In the genomic region with DNA sequence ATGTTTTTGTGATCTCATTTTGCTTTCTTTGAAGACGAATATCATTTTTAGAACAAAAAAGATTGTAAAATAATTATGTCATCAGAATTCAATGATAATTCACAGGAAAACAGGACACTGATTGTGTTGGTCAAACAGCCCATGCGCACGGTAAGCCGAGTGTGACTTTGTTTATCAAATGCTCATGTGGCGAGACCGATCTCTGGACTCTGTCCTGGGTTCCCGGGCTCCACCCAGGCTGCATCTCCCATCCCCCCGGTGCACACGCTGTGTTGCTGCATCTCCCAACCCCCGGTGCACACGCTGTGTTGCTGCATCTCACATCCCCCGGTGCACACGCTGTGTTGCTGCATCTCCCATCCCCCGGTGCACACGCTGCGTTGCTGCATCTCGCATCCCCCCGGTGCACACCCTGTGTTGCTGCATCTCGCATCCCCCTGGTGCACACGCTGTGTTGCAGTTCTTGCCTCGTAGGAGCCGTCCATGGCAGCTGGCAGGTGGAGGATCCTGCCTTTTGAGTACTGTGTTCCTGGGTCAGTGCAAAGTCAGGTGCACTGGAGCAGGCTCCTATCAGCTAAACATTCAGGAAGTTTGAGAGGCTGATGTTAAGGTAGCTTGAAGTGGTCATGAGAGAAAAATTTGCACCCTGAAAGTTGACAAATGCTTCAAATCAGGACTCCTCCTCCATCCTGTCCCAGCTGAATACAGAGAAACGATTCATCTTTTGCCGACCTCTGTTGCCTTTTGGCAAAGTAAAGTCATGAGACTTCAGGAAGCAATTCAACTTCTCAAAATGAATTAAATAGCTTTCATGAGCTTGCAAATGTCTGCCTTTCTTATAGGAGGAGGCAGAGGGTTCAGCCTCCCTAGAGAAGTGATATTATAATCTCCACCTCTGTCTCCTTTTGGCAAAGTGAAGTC, we compare ENCODE assay signal across 24 cellular contexts.
DNase-seq lines count a peak whose midpoint lies in the region; ATAC-seq, FAIRE-seq and TF ChIP-seq lines count a peak whose summit lies in the region.
"Had no signal": no experiment of that assay in that cellular context is flagged by ENCODE, and none has a peak within 500 bp of the region (broad histone marks: within the 10 kb centered on the region; RNA-seq: fewer than 3 reads in every experiment).

No MANE protein-coding gene starts in this region.

- peaks cover 43% of the 10 kb centered on the region for H3K4me1 Mint-ChIP-seq in astrocyte (ENCODE audit: low read depth, unreplicated experiment)
- H3K4me1 Mint-ChIP-seq: activated B cell treated with CpG ODN at 0.5 μM for 24 hours; activated naive CD8-positive, alpha-beta T cell treated with anti-CD3 and anti-CD28 coated beads, Interleukin-2, amount 50 U/mL, for 24 hours; CD4-positive, alpha-beta memory T cell; natural killer cell; stimulated activated memory B cell treated with anti-CD40 and anti-IgM and Interleukin-4, amounts not matched to agents 10 μg/mL and 1 μg/mL and 100 μg/mL, for 72 hours had no signal

- H3K4me2 ChIP-seq in GM23248 (ENCODE audit: unreplicated experiment): peak overlapping the region; percentile 83
- H3K4me2 ChIP-seq in astrocyte (ENCODE audit: low read length): peak overlapping the region; percentile 77
- H3K4me2 ChIP-seq in smooth muscle cell: peak overlapping the region; percentile 1

- peak; percentile 62 for FAIRE-seq in astrocyte (lab: Jason Lieb, UNC)
- FAIRE-seq: colon had no signal

- ATAC-seq in left lung (peak; percentile 8), GM19023 (IDR thresholded peaks at IDR 0.05; ENCODE audit: unreplicated experiment) (no peak)
- ATAC-seq: activated naive CD8-positive, alpha-beta T cell treated with anti-CD3 and anti-CD28 coated beads, Interleukin-2, amount 50 U/mL, for 24 hours; body of pancreas; natural killer cell; stimulated activated memory B cell treated with anti-CD40 and anti-IgM and Interleukin-4, amounts not matched to agents 10 μg/mL and 1 μg/mL and 100 μg/mL, for 72 hours had no signal

- H3K27ac ChIP-seq in GM23248 (no peak overlapping the region), astrocyte (ENCODE audit: low read depth, low read length) (no peak overlapping the region), left lung (no peak overlapping the region), smooth muscle cell (ENCODE audit: low read depth) (peak overlapping the region; percentile 96)
- H3K27ac ChIP-seq: body of pancreas, suprapubic skin had no signal

- H3K79me2 ChIP-seq in GM23248 (ENCODE audit: insufficient read depth) (no peaks in the 10 kb centered on the region), astrocyte (ENCODE audit: insufficient read depth, low read length) (no peaks in the 10 kb centered on the region), smooth muscle cell (ENCODE audit: low read depth) (no peaks in the 10 kb centered on the region)

- H3K27me3 ChIP-seq in GM23248 (replicated peaks; ENCODE audit: insufficient read depth) (no peaks in the 10 kb centered on the region), astrocyte (ENCODE audit: insufficient read depth, low read length) (peaks cover 2% of the 10 kb centered on the region), left lung (peaks cover 0 to 16% of the 10 kb centered on the region in 2 donors), smooth muscle cell (ENCODE audit: low read depth) (no peaks in the 10 kb centered on the region)
- H3K27me3 ChIP-seq: body of pancreas, suprapubic skin had no signal

- H2AFZ ChIP-seq in GM23248 (no peak overlapping the region), astrocyte (ENCODE audit: low read depth, low read length) (no peak overlapping the region), smooth muscle cell (ENCODE audit: low read depth) (no peak overlapping the region)

- H3K27me3 Mint-ChIP-seq in astrocyte (ENCODE audit: low read depth, unreplicated experiment): peaks cover 2% of the 10 kb centered on the region
- H3K27me3 Mint-ChIP-seq: activated B cell treated with CpG ODN at 0.5 μM for 24 hours had no signal

- H3K4me3 ChIP-seq in GM23248 (no peak overlapping the region), astrocyte (ENCODE audit: insufficient read depth, low read depth, low read length) (no peak overlapping the region), left lung (no peak overlapping the region), smooth muscle cell (no peak overlapping the region)
- H3K4me3 ChIP-seq: body of pancreas, suprapubic skin had no signal

- H3K9me3 ChIP-seq in GM23248 (ENCODE audit: low read depth): no peaks in the 10 kb centered on the region
- no peaks in the 10 kb centered on the region for H3K9me3 ChIP-seq in astrocyte (ENCODE audit: insufficient read depth, low read depth, low read length)
- no peaks in the 10 kb centered on the region for H3K9me3 ChIP-seq in left lung
- no peaks in the 10 kb centered on the region for H3K9me3 ChIP-seq in smooth muscle cell (replicated peaks; ENCODE audit: low read depth)
- H3K9me3 ChIP-seq: body of pancreas, suprapubic skin had no signal

- no peak overlapping the region for H3K4me3 Mint-ChIP-seq in astrocyte (ENCODE audit: unreplicated experiment)
- H3K4me3 Mint-ChIP-seq: activated B cell treated with CpG ODN at 0.5 μM for 24 hours; activated naive CD8-positive, alpha-beta T cell treated with anti-CD3 and anti-CD28 coated beads, Interleukin-2, amount 50 U/mL, for 24 hours; CD4-positive, alpha-beta memory T cell; natural killer cell; stimulated activated memory B cell treated with anti-CD40 and anti-IgM and Interleukin-4, amounts not matched to agents 10 μg/mL and 1 μg/mL and 100 μg/mL, for 72 hours; T-helper 2 cell treated with Interferon-gamma antibody and Interleukin-4, amounts not matched to agents 5 μg/mL and 100 μg/mL, for 36 hours had no signal

- no peaks in the 10 kb centered on the region for H3K9me2 ChIP-seq in GM23248 (ENCODE audit: insufficient read depth)

- intact Hi-C loops in left lung (cut with DNase I): loop anchor here in 1 of 2 donors (10.0 kb wide), 1 partner anchor 199 kb away; no protein-coding TSS in a partner anchor

- no peaks in the 10 kb centered on the region for H3K36me3 Mint-ChIP-seq in astrocyte (ENCODE audit: low read depth, unreplicated experiment)
- H3K36me3 Mint-ChIP-seq: CD4-positive, alpha-beta memory T cell; natural killer cell; stimulated activated memory B cell treated with anti-CD40 and anti-IgM and Interleukin-4, amounts not matched to agents 10 μg/mL and 1 μg/mL and 100 μg/mL, for 72 hours had no signal

- peak overlapping the region; percentile 93 for H3K27ac Mint-ChIP-seq in astrocyte (ENCODE audit: unreplicated experiment)
- H3K27ac Mint-ChIP-seq: activated B cell treated with CpG ODN at 0.5 μM for 24 hours; activated naive CD8-positive, alpha-beta T cell treated with anti-CD3 and anti-CD28 coated beads, Interleukin-2, amount 50 U/mL, for 24 hours; CD4-positive, alpha-beta memory T cell; natural killer cell; stimulated activated memory B cell treated with anti-CD40 and anti-IgM and Interleukin-4, amounts not matched to agents 10 μg/mL and 1 μg/mL and 100 μg/mL, for 72 hours; T-helper 2 cell treated with Interferon-gamma antibody and Interleukin-4, amounts not matched to agents 5 μg/mL and 100 μg/mL, for 36 hours had no signal

- no peaks in the 10 kb centered on the region for H3K9me3 Mint-ChIP-seq in astrocyte (ENCODE audit: unreplicated experiment)
- H3K9me3 Mint-ChIP-seq: activated B cell treated with CpG ODN at 0.5 μM for 24 hours; activated naive CD8-positive, alpha-beta T cell treated with anti-CD3 and anti-CD28 coated beads, Interleukin-2, amount 50 U/mL, for 24 hours; natural killer cell; stimulated activated memory B cell treated with anti-CD40 and anti-IgM and Interleukin-4, amounts not matched to agents 10 μg/mL and 1 μg/mL and 100 μg/mL, for 72 hours; T-helper 2 cell treated with Interferon-gamma antibody and Interleukin-4, amounts not matched to agents 5 μg/mL and 100 μg/mL, for 36 hours had no signal

- DNase-seq in GM23248 (no peak), astrocyte (ENCODE audit: low read depth) (no peak), left lung (no peak), smooth muscle cell (lab: John Stamatoyannopoulos, UW; ENCODE audit: unreplicated experiment) (no peak), NCI-H446 treated with DMSO at 0.1 percent for 48 hours (lab: John Stamatoyannopoulos, UW) (no peak), NK-92 (lab: John Stamatoyannopoulos, UW; ENCODE audit: unreplicated experiment) (no peak)
- DNase-seq: activated B cell treated with CpG ODN at 0.5 μM for 24 hours; activated CD4-positive, alpha-beta T cell treated with anti-CD3 and anti-CD28 coated beads, Interleukin-2, amount 50 U/mL, for 4 hours; activated gamma-delta T cell; activated naive CD8-positive, alpha-beta T cell treated with anti-CD3 and anti-CD28 coated beads, Interleukin-2, amount 50 U/mL, for 24 hours; body of pancreas; CD4-positive, alpha-beta memory T cell; DND-41; mesendoderm; natural killer cell; NCI-H1092; NCI-H2029; NCI-H446; posterior cingulate gyrus had no signal

- H4K20me1 ChIP-seq in GM23248 (ENCODE audit: insufficient read depth) (no peaks in the 10 kb centered on the region), astrocyte (ENCODE audit: insufficient read depth, low read length) (no peaks in the 10 kb centered on the region), smooth muscle cell (ENCODE audit: low read depth) (no peaks in the 10 kb centered on the region)

- 89 to 91% methylated on average over 24 of the region's 24 CpGs for WGBS in GM23248 (ENCODE audit: low coverage in 1 of 2, low lambda C conversion rate in 2 of 2, missing lambda C conversion rate in 2 of 2), 2 experiments
- 91% methylated on average over 24 of the region's 24 CpGs for WGBS in smooth muscle cell (ENCODE audit: low lambda C conversion rate)

- H3K4me1 ChIP-seq in GM23248 (ENCODE audit: insufficient read depth) (peaks cover 31% of the 10 kb centered on the region), astrocyte (ENCODE audit: insufficient read depth, low read length) (peaks cover 31% of the 10 kb centered on the region), left lung (peaks cover 5 to 6% of the 10 kb centered on the region in 2 donors), smooth muscle cell (ENCODE audit: low read depth) (peaks cover 16% of the 10 kb centered on the region)

- peaks cover 25% of the 10 kb centered on the region for H3F3A ChIP-seq in GM23248 (ENCODE audit: insufficient read depth)
- peaks cover 4% of the 10 kb centered on the region for H3F3A ChIP-seq in smooth muscle cell (ENCODE audit: low read depth)

- H3K36me3 ChIP-seq in GM23248 (ENCODE audit: low read depth): no peaks in the 10 kb centered on the region
- H3K36me3 ChIP-seq in astrocyte (ENCODE audit: insufficient read depth, low read length): no peaks in the 10 kb centered on the region
- no peaks in the 10 kb centered on the region for H3K36me3 ChIP-seq in left lung
- H3K36me3 ChIP-seq in smooth muscle cell (ENCODE audit: low read depth): no peaks in the 10 kb centered on the region
- H3K36me3 ChIP-seq: suprapubic skin had no signal

- H3K9ac ChIP-seq in GM23248: no peak overlapping the region
- H3K9ac ChIP-seq in astrocyte (ENCODE audit: low read length): no peak overlapping the region
- H3K9ac ChIP-seq in smooth muscle cell (ENCODE audit: low read depth): no peak overlapping the region

- TF ChIP-seq CTCF in astrocyte (IDR thresholded peaks at IDR 0.05; ENCODE audit: insufficient read depth, low read depth, low read length) (no peak), left lung (IDR thresholded peaks at IDR 0.05) (no peak), smooth muscle cell (IDR thresholded peaks at IDR 0.05; ENCODE audit: borderline replicate concordance, insufficient read depth, poor library complexity, severe bottlenecking) (no peak)

- in situ Hi-C loops in GM23248 (cut with MboI): no loop called here

Comparison
In these comparisons a context has a peak if more than half of its experiments do, and no peak if none do; other contexts are left out.
1. H3K4me2 ChIP-seq: peak in every context shown above with its lines; median percentile 83 in GM23248; 77 in astrocyte; 1 in smooth muscle cell.